In the genomic region with DNA sequence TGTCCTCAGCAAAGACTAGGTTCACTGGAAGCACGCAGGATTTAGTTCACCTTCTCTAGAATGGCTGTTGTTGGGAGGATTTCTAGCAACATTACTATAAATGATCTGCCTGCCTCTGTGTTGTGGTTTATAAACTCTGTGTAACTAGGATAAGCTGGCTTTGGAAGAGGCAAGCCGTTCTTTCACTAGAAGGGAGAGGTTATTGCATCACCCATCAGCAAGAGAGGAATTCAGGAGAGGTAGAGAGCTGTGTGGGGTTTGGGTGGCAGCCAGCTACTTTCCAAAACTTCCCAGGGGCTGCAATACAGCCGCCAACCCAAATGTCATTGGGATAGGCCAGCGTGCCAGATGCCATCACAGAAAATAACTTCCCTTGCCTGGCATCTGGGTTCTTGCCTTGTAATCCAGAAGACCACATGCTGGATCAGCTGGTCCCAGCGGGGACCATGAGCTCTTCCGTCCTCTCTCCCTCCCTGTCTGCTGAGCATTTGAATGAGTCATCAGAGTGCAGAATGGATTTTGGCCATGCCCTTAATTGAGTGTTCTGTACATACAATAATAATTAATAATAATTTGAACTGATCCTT, we compare ENCODE assay signal across 27 cellular contexts.
"Had no signal": no experiment of that assay in that cellular context is flagged by ENCODE, and none has a peak within 500 bp of the region (broad histone marks: within the 10 kb centered on the region; RNA-seq: fewer than 3 reads in every experiment).

No MANE protein-coding gene starts in this region.

- FAIRE-seq: endothelial cell of umbilical vein, kidney, small intestine had no signal

- ATAC-seq: gastroesophageal sphincter; left colon; naive thymus-derived CD8-positive, alpha-beta T cell; sciatic nerve; stimulated activated memory B cell treated with anti-CD40 and anti-IgM and Interleukin-4, amounts not matched to agents 10 μg/mL and 1 μg/mL and 100 μg/mL, for 72 hours; stimulated activated naive CD8-positive, alpha-beta T cell treated with anti-CD3 and anti-CD28 coated beads, Interleukin-15, amount 100 ng/mL, for 72 hours had no signal

- H3K27me3 ChIP-seq: ascending aorta, cardiac muscle cell, gastroesophageal sphincter, upper lobe of left lung had no signal

- H3K27ac ChIP-seq: ascending aorta, cardiac muscle cell, gastroesophageal sphincter, upper lobe of left lung had no signal

- H3K36me3 ChIP-seq: ascending aorta, cardiac muscle cell, gastroesophageal sphincter, upper lobe of left lung had no signal

- H3K4me1 ChIP-seq: ascending aorta, gastroesophageal sphincter, upper lobe of left lung had no signal

- H3K9me3 ChIP-seq: ascending aorta, gastroesophageal sphincter, upper lobe of left lung had no signal

- DNase-seq: activated CD4-positive, alpha-beta memory T cell treated with anti-CD3 and anti-CD28 coated beads for 36 hours; activated CD4-positive, alpha-beta T cell treated with anti-CD3 and anti-CD28 coated beads, Interleukin-2, amount 10 ng/mL, durations not matched to agents 24 days and 14 days; activated CD4-positive, CD25-positive, alpha-beta regulatory T cell treated with anti-CD3 and anti-CD28 coated beads, Interleukin-2, amount 50 U/mL, for 72 hours; activated CD8-positive, alpha-beta memory T cell treated with anti-CD3 and anti-CD28 coated beads, Interleukin-2, amount 50 U/mL, for 48 hours; activated gamma-delta T cell; activated naive CD4-positive, alpha-beta T cell treated with anti-CD3 and anti-CD28 coated beads, Interleukin-2, amount 10 ng/mL, durations not matched to agents 7 days and 5 days; activated naive CD8-positive, alpha-beta T cell treated with anti-CD3 and anti-CD28 coated beads, Interleukin-2, amount 10 ng/mL, durations not matched to agents 7 days and 5 days; activated T-cell treated with anti-CD3 and anti-CD28 coated beads, Interleukin-2, amount 50 U/mL, for 24 hours; head of caudate nucleus; hypothalamus; immature natural killer cell; kidney; left colon; naive thymus-derived CD8-positive, alpha-beta T cell; occipital lobe; small intestine; stimulated activated CD4-positive, alpha-beta T cell treated with anti-CD3 and anti-CD28 coated beads, Interleukin-4, amount 100 ng/mL, for 4 hours; stimulated activated CD8-positive, alpha-beta memory T cell treated with anti-CD3 and anti-CD28 coated beads, Interleukin-4, amount 100 ng/mL, for 48 hours; stimulated activated naive CD8-positive, alpha-beta T cell treated with anti-CD3 and anti-CD28 coated beads, Interleukin-15, amount 100 ng/mL, for 72 hours; T-helper 9 cell; upper lobe of left lung had no signal

- H3K4me3 ChIP-seq: ascending aorta, cardiac muscle cell, gastroesophageal sphincter, upper lobe of left lung had no signal
